ENCODE assay signal across 1 cellular context in the genomic region with DNA sequence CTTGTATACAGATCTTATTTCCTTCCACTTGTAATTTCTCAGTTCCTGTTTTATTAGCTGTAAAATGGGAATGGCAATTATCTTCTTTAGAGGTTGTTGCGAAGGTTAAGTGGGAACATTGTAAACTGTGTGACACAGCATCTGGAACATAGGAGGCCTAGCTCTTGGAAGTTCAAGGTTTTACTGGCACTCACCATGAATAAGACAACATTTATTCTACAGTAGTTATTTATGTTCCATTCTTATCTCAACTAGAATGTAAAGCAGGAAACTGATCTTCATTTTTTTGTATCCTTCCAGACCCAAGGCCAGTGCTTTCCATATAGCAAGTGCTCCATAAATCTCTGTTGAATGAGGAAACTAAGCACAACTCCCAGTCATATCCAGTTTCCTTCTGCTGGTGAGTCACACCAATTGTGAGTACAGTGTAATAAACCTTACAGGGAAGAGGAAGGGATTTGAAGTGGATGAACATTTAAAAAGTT.
TF ChIP-seq lines count a peak whose summit lies in the region.

No MANE protein-coding gene starts in this region.

TF ChIP-seq in HEK293, 187 proteins besides CTCF, POLR2A, EP300 and RAD21 (continued from another document and continues in another):
- peak; percentile 100 for TF ChIP-seq PRDM6 (tag by site-specific recombination; IDR thresholded peaks at IDR 0.05)
- no peak for TF ChIP-seq ZNF169 (tag by site-specific recombination; IDR thresholded peaks at IDR 0.05)
- peak; percentile 93 for TF ChIP-seq SCRT2 (tag by site-specific recombination; IDR thresholded peaks at IDR 0.05)
- TF ChIP-seq ZNF121 (tag by site-specific recombination; IDR thresholded peaks at IDR 0.05), result peak; percentile 86
- peak; percentile 80 for TF ChIP-seq ZNF596 (tag by site-specific recombination; IDR thresholded peaks at IDR 0.05)
- TF ChIP-seq, protein P1, sequence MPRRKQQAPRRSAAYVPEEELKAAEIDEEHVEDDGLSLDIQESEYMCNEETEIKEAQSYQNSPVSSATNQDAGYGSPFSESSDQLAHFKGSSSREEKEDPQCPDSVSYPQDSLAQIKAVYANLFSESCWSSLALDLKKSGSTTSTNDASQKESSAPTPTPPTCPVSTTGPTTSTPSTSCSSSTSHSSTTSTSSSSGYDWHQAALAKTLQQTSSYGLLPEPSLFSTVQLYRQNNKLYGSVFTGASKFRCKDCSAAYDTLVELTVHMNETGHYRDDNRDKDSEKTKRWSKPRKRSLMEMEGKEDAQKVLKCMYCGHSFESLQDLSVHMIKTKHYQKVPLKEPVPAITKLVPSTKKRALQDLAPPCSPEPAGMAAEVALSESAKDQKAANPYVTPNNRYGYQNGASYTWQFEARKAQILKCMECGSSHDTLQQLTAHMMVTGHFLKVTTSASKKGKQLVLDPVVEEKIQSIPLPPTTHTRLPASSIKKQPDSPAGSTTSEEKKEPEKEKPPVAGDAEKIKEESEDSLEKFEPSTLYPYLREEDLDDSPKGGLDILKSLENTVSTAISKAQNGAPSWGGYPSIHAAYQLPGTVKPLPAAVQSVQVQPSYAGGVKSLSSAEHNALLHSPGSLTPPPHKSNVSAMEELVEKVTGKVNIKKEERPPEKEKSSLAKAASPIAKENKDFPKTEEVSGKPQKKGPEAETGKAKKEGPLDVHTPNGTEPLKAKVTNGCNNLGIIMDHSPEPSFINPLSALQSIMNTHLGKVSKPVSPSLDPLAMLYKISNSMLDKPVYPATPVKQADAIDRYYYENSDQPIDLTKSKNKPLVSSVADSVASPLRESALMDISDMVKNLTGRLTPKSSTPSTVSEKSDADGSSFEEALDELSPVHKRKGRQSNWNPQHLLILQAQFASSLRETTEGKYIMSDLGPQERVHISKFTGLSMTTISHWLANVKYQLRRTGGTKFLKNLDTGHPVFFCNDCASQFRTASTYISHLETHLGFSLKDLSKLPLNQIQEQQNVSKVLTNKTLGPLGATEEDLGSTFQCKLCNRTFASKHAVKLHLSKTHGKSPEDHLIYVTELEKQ (tag by site-specific recombination; IDR thresholded peaks at IDR 0.05; ENCODE audit: borderline replicate concordance), result peak; percentile 84; the same call in 1 of the 2 replicates
- peak; percentile 99 for TF ChIP-seq ZNF561 (tag by site-specific recombination; IDR thresholded peaks at IDR 0.05; ENCODE audit: borderline replicate concordance)
- peak; percentile 86 for TF ChIP-seq BCL11B (tag by site-specific recombination; IDR thresholded peaks at IDR 0.05; ENCODE audit: low read depth)
- no peak for TF ChIP-seq PBX3 (CRISPR knock-in tag; IDR thresholded peaks at IDR 0.05)
- peak; percentile 99 for TF ChIP-seq ZSCAN30 (tag by site-specific recombination; IDR thresholded peaks at IDR 0.05)
- peak; percentile 99 for TF ChIP-seq ZXDB (tag by site-specific recombination; IDR thresholded peaks at IDR 0.05)
- TF ChIP-seq, protein P2, sequence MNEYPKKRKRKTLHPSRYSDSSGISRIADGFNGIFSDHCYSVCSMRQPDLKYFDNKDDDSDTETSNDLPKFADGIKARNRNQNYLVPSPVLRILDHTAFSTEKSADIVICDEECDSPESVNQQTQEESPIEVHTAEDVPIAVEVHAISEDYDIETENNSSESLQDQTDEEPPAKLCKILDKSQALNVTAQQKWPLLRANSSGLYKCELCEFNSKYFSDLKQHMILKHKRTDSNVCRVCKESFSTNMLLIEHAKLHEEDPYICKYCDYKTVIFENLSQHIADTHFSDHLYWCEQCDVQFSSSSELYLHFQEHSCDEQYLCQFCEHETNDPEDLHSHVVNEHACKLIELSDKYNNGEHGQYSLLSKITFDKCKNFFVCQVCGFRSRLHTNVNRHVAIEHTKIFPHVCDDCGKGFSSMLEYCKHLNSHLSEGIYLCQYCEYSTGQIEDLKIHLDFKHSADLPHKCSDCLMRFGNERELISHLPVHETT (tag by site-specific recombination; IDR thresholded peaks at IDR 0.05), result peak; percentile 93
- TF ChIP-seq KLF17 (tag by site-specific recombination; IDR thresholded peaks at IDR 0.05), result peak; percentile 69
- TF ChIP-seq ZNF837 (tag by site-specific recombination; IDR thresholded peaks at IDR 0.05), result no peak
- TF ChIP-seq YY1 (tag by site-specific recombination; IDR thresholded peaks at IDR 0.05), result peak; percentile 63; the same call in 1 of the 2 replicates
- peak; percentile 100 for TF ChIP-seq GLI2 (tag by site-specific recombination; IDR thresholded peaks at IDR 0.05; ENCODE audit: borderline replicate concordance, low read depth)
- TF ChIP-seq ZNF324 (tag by site-specific recombination; IDR thresholded peaks at IDR 0.05), result peak; percentile 93
- peak; percentile 77; the same call in 1 of the 2 replicates for TF ChIP-seq BCL11A (tag by site-specific recombination; IDR thresholded peaks at IDR 0.05; ENCODE audit: low read depth)
- TF ChIP-seq ZNF510 (tag by site-specific recombination; IDR thresholded peaks at IDR 0.05; ENCODE audit: insufficient replicate concordance), result peak; percentile 18
- TF ChIP-seq ZNF239 (tag by site-specific recombination; IDR thresholded peaks at IDR 0.05), result peak; percentile 67; the same call in 1 of the 2 replicates
- peak; percentile 89 for TF ChIP-seq ZNF610 (tag by site-specific recombination; IDR thresholded peaks at IDR 0.05; ENCODE audit: borderline replicate concordance)
- TF ChIP-seq ZNF350 (tag by site-specific recombination; IDR thresholded peaks at IDR 0.05), result no peak
- peak; percentile 95 for TF ChIP-seq ZNF629 (tag by site-specific recombination; IDR thresholded peaks at IDR 0.05)
- no peak for TF ChIP-seq ZNF654 (tag by site-specific recombination; IDR thresholded peaks at IDR 0.05; ENCODE audit: low read depth)
- peak; percentile 96 for TF ChIP-seq KLF10 (tag by site-specific recombination; IDR thresholded peaks at IDR 0.05)
- TF ChIP-seq ZNF16 (tag by site-specific recombination; IDR thresholded peaks at IDR 0.05; ENCODE audit: low read depth), result 0 out of 2 replicates have a peak, but pooled peaks have one; percentile 26
- TF ChIP-seq ZBTB7A (tag by site-specific recombination; IDR thresholded peaks at IDR 0.05; ENCODE audit: low read depth), result 0 out of 2 replicates have a peak, but pooled peaks have one; percentile 56
- TF ChIP-seq ZNF792 (tag by site-specific recombination; IDR thresholded peaks at IDR 0.05), result peak; percentile 96
- no peak for TF ChIP-seq ZNF560 (tag by site-specific recombination; IDR thresholded peaks at IDR 0.05; ENCODE audit: borderline replicate concordance)
- peak; percentile 56 for TF ChIP-seq KLF9 (tag by site-specific recombination; IDR thresholded peaks at IDR 0.05; ENCODE audit: low read depth)
- TF ChIP-seq ZFP41 (tag by site-specific recombination; IDR thresholded peaks at IDR 0.05; ENCODE audit: borderline replicate concordance), result no peak
- TF ChIP-seq ZNF2 (tag by site-specific recombination; IDR thresholded peaks at IDR 0.05), result peak; percentile 98
- TF ChIP-seq ZFP69B (tag by site-specific recombination; IDR thresholded peaks at IDR 0.05), result peak; percentile 80
- TF ChIP-seq WT1 (tag by site-specific recombination; IDR thresholded peaks at IDR 0.05), result peak; percentile 98
- 0 out of 2 replicates have a peak, but pooled peaks have one; percentile 38 for TF ChIP-seq ZNF404 (tag by site-specific recombination; IDR thresholded peaks at IDR 0.05)
- TF ChIP-seq ZNF76 (tag by site-specific recombination; IDR thresholded peaks at IDR 0.05; ENCODE audit: borderline replicate concordance, low read depth), result peak; percentile 77; the same call in 1 of the 2 replicates
- peak; percentile 98 for TF ChIP-seq GFI1B (tag by site-specific recombination; IDR thresholded peaks at IDR 0.05)
- TF ChIP-seq, protein P3, sequence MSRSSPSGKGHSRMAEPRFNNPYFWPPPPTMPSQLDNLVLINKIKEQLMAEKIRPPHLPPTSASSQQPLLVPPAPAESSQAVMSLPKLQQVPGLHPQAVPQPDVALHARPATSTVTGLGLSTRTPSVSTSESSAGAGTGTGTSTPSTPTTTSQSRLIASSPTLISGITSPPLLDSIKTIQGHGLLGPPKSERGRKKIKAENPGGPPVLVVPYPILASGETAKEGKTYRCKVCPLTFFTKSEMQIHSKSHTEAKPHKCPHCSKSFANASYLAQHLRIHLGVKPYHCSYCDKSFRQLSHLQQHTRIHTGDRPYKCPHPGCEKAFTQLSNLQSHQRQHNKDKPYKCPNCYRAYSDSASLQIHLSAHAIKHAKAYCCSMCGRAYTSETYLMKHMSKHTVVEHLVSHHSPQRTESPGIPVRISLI (tag by site-specific recombination; IDR thresholded peaks at IDR 0.05), result peak; percentile 99
- peak; percentile 15; the same call in 1 of the 2 replicates for TF ChIP-seq ZNF341 (tag by site-specific recombination; IDR thresholded peaks at IDR 0.05; ENCODE audit: low read depth)
- TF ChIP-seq FEZF1 (tag by site-specific recombination; IDR thresholded peaks at IDR 0.05), result peak; percentile 99
- TF ChIP-seq KLF16 (tag by site-specific recombination; IDR thresholded peaks at IDR 0.05), result peak; percentile 82
- TF ChIP-seq ZNF354C (tag by site-specific recombination; IDR thresholded peaks at IDR 0.05; ENCODE audit: borderline replicate concordance, low read depth), result no peak
- TF ChIP-seq ZNF19 (tag by site-specific recombination; IDR thresholded peaks at IDR 0.05; ENCODE audit: low read depth), result peak; percentile 99
- TF ChIP-seq, protein P4, sequence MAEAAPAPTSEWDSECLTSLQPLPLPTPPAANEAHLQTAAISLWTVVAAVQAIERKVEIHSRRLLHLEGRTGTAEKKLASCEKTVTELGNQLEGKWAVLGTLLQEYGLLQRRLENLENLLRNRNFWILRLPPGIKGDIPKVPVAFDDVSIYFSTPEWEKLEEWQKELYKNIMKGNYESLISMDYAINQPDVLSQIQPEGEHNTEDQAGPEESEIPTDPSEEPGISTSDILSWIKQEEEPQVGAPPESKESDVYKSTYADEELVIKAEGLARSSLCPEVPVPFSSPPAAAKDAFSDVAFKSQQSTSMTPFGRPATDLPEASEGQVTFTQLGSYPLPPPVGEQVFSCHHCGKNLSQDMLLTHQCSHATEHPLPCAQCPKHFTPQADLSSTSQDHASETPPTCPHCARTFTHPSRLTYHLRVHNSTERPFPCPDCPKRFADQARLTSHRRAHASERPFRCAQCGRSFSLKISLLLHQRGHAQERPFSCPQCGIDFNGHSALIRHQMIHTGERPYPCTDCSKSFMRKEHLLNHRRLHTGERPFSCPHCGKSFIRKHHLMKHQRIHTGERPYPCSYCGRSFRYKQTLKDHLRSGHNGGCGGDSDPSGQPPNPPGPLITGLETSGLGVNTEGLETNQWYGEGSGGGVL (tag by site-specific recombination; IDR thresholded peaks at IDR 0.05), result peak; percentile 55; the same call in 1 of the 2 replicates
- TF ChIP-seq ZNF623 (tag by site-specific recombination; IDR thresholded peaks at IDR 0.05), result 0 out of 2 replicates have a peak, but pooled peaks have one; percentile 26
- 0 out of 2 replicates have a peak, but pooled peaks have one; percentile 30 for TF ChIP-seq KLF1 (tag by site-specific recombination; IDR thresholded peaks at IDR 0.05)
- peak; percentile 77; the same call in 1 of the 2 replicates for TF ChIP-seq ZNF660 (tag by site-specific recombination; IDR thresholded peaks at IDR 0.05)
- no peak for TF ChIP-seq ZFHX2 (tag by site-specific recombination; conservative IDR thresholded peaks at IDR 0.05)
- no peak for TF ChIP-seq ZNF140 (tag by site-specific recombination; IDR thresholded peaks at IDR 0.05)
- peak; percentile 99 for TF ChIP-seq ZNF24 (tag by site-specific recombination; IDR thresholded peaks at IDR 0.05)
- peak; percentile 77 for TF ChIP-seq ZSCAN4 (tag by site-specific recombination; IDR thresholded peaks at IDR 0.05)
- TF ChIP-seq ZNF549 (tag by site-specific recombination; IDR thresholded peaks at IDR 0.05), result no peak
- TF ChIP-seq ZEB2 (tag by site-specific recombination; IDR thresholded peaks at IDR 0.05), result peak; percentile 98
